Comparison of ENCODE assay signal across 8 cellular contexts in genomic region chr19:11434703-11435056, GRCh38. TPM values are rescaled to one million over a fixed set of nuclear protein-coding genes. Genes with fewer than 3 reads are reported as not detected.
A peak's percentile ranks its signal among the peaks of the same experiment; 100 is the strongest.
DNase-seq lines count a peak whose midpoint lies in the region; ATAC-seq, FAIRE-seq and TF ChIP-seq lines count a peak whose summit lies in the region.

No MANE protein-coding gene starts in this region.

- POLR2A ChIA-PET in naive thymus-derived CD4-positive, alpha-beta T cell (lab: Charles Lee), result interaction anchor here (1.0 to 1.9 kb wide), 4 partner anchors 51 to 94 kb away, joined by 4 to 24 read pairs (median 8); partner anchors contain the start of genes ECSIT and SWSAP1

- CTCF ChIA-PET in naive thymus-derived CD4-positive, alpha-beta T cell (lab: Charles Lee), result interaction anchor here (0.9 to 1.9 kb wide), 3 partner anchors 43 to 57 kb away, joined by 3 to 7 read pairs (median 3); no protein-coding TSS in a partner anchor

- DNase-seq in NCI-H1092 treated with DMSO at 0.1 percent for 48 hours (lab: John Stamatoyannopoulos, UW), result peak; percentile 46
- DNase-seq in NCI-H1092 (lab: John Stamatoyannopoulos, UW), result no peak
- no peak for DNase-seq in bronchial epithelial cell (ENCODE audit: low read depth)
- no peak for DNase-seq in naive thymus-derived CD4-positive, alpha-beta T cell
- no peak for DNase-seq in HCEC 1CT

- peak overlapping the region; percentile 90 for H3K4me3 ChIP-seq in bronchial epithelial cell (ENCODE audit: low read depth, low read length)
- H3K4me3 ChIP-seq in naive thymus-derived CD4-positive, alpha-beta T cell (ENCODE audit: low read length), result peak overlapping the region; percentile 77

- no peaks in the 10 kb centered on the region for H3K9me3 Mint-ChIP-seq in naive thymus-derived CD4-positive, alpha-beta T cell

- no peaks in the 10 kb centered on the region for H3K27me3 ChIP-seq in bronchial epithelial cell (ENCODE audit: control insufficient read depth, insufficient read depth, low read length)
- no peaks in the 10 kb centered on the region for H3K27me3 ChIP-seq in naive thymus-derived CD4-positive, alpha-beta T cell (ENCODE audit: control insufficient read depth in 2 of 2, insufficient read depth in 2 of 2, low read length in 2 of 2)

- peaks cover 13 to 16% of the 10 kb centered on the region in 2 donors for H3K4me1 ChIP-seq in naive thymus-derived CD4-positive, alpha-beta T cell (ENCODE audit: control insufficient read depth in 2 of 2, insufficient read depth in 2 of 2, low read length in 2 of 2)

- H3K9me3 ChIP-seq in naive thymus-derived CD4-positive, alpha-beta T cell (ENCODE audit: control insufficient read depth in 2 of 3, low read length in 3 of 3), result no peaks in the 10 kb centered on the region

- TF ChIP-seq CTCF in bronchial epithelial cell (IDR thresholded peaks at IDR 0.05; ENCODE audit: insufficient read depth, low read length, severe bottlenecking), result no peak

- peaks cover 0 to 13% (median 5%) of the 10 kb centered on the region in 5 donors for H3K36me3 Mint-ChIP-seq in naive thymus-derived CD4-positive, alpha-beta T cell

- peak overlapping the region; percentile 96 to 100 (median 99) for H3K4me3 Mint-ChIP-seq in naive thymus-derived CD4-positive, alpha-beta T cell

- no peak for FAIRE-seq in bronchial epithelial cell (lab: Jason Lieb, UNC)

- intact Hi-C loops in naive thymus-derived CD4-positive, alpha-beta T cell (cut with micrococcal nuclease), result loop anchor here (1.0 to 5.0 kb wide), 18 partner anchors 12 to 1716 kb away; partner anchors contain the start of genes CCDC159 (in 2 of the 2), ECSIT (in 2 of the 2), ELOF1 (in 2 of the 2) and TMEM205 (in 2 of the 2)

- peaks cover 14% of the 10 kb centered on the region for H3K36me3 ChIP-seq in bronchial epithelial cell (ENCODE audit: control insufficient read depth, insufficient read depth, low read length)
- peaks cover 0 to 25% (median 7%) of the 10 kb centered on the region in 3 experiments for H3K36me3 ChIP-seq in naive thymus-derived CD4-positive, alpha-beta T cell (ENCODE audit: control insufficient read depth in 2 of 3, insufficient read depth in 3 of 3, low read length in 3 of 3)

- H3K27me3 Mint-ChIP-seq in naive thymus-derived CD4-positive, alpha-beta T cell, result peaks cover 0 to 9% (median 0%) of the 10 kb centered on the region in 5 donors

- peaks cover 10 to 34% (median 24%) of the 10 kb centered on the region in 7 donors for H3K4me1 Mint-ChIP-seq in naive thymus-derived CD4-positive, alpha-beta T cell

- ATAC-seq in HG03432 (IDR thresholded peaks at IDR 0.05; ENCODE audit: unreplicated experiment), result peak; percentile 16
- ATAC-seq in naive thymus-derived CD4-positive, alpha-beta T cell, result peak; percentile 1
- no peak for ATAC-seq in HG02588 (IDR thresholded peaks at IDR 0.05; ENCODE audit: unreplicated experiment)
- ATAC-seq in HG03571 (IDR thresholded peaks at IDR 0.05; ENCODE audit: unreplicated experiment), result no peak

- H3K27ac ChIP-seq in naive thymus-derived CD4-positive, alpha-beta T cell (ENCODE audit: low read depth, low read length), result peak overlapping the region; percentile 77

- peak overlapping the region; percentile 91 to 98 (median 97) for H3K27ac Mint-ChIP-seq in naive thymus-derived CD4-positive, alpha-beta T cell

RNA-seq across cellular contexts. Expression of gene ODAD3, which starts 0.2 kb away (rescaled TPM):
- total RNA-seq in bronchial epithelial cell, result not detected in 2 replicates
- not detected for total RNA-seq in naive thymus-derived CD4-positive, alpha-beta T cell
- not detected for polyA plus RNA-seq in naive thymus-derived CD4-positive, alpha-beta T cell

RNA-seq across cellular contexts. Expression of gene PRKCSH, which starts 0.8 kb away (rescaled TPM):
- 67.9 and 75.8 TPM in 2 replicates for total RNA-seq in bronchial epithelial cell
- total RNA-seq in naive thymus-derived CD4-positive, alpha-beta T cell, result 100 to 1,000 TPM; 254 to 332 (median 288) TPM
- polyA plus RNA-seq in naive thymus-derived CD4-positive, alpha-beta T cell, result 10 to 100 TPM; 30.6 to 53.9 TPM

RNA-seq across cellular contexts. Expression of gene RGL3, which starts 15.6 kb away (rescaled TPM):
- 0.26 TPM in 2 replicates for total RNA-seq in bronchial epithelial cell
- total RNA-seq in naive thymus-derived CD4-positive, alpha-beta T cell, result not detected
- polyA plus RNA-seq in naive thymus-derived CD4-positive, alpha-beta T cell, result not detected

RNA-seq across cellular contexts. Expression of gene ELAVL3, which starts 46.2 kb away (rescaled TPM):
- total RNA-seq in bronchial epithelial cell, result not detected in 2 replicates
- under 1 TPM in 1 of 5 experiments, not detected in 4; 0.19 TPM for total RNA-seq in naive thymus-derived CD4-positive, alpha-beta T cell
- polyA plus RNA-seq in naive thymus-derived CD4-positive, alpha-beta T cell, result not detected

RNA-seq across cellular contexts. Expression of gene EPOR, which starts 50.6 kb away (rescaled TPM):
- total RNA-seq in bronchial epithelial cell, result 0.26 and 1.0 TPM in 2 replicates
- 1 to 10 TPM; 5.1 to 9.5 (median 8.4) TPM for total RNA-seq in naive thymus-derived CD4-positive, alpha-beta T cell
- polyA plus RNA-seq in naive thymus-derived CD4-positive, alpha-beta T cell, result 10 to 100 TPM in 1 of 2 donors, 1 to 10 TPM in 1; 5.9 to 14.8 TPM

Comparison
In these comparisons a context has a peak if more than half of its experiments do, and no peak if none do; other contexts are left out.
1. ATAC-seq: peak in HG03432 (single experiment) and naive thymus-derived CD4-positive, alpha-beta T cell (single experiment); none in HG02588 (single experiment) and HG03571 (single experiment).